ENCODE assay signal across 8 cellular contexts in genomic region chr10:108911814-108912541, GRCh38.
A peak's percentile ranks its signal among the peaks of the same experiment; 100 is the strongest.
DNase-seq lines count a peak whose midpoint lies in the region; ATAC-seq and TF ChIP-seq lines count a peak whose summit lies in the region.

No MANE protein-coding gene starts in this region.

- H3K36me3 Mint-ChIP-seq in T-helper 17 cell (ENCODE audit: low read depth), result no peaks in the 10 kb centered on the region

- peaks cover 4% of the 10 kb centered on the region for H3K27me3 ChIP-seq in lung (ENCODE audit: control insufficient read depth, insufficient read depth)
- H3K27me3 ChIP-seq in upper lobe of right lung, result no peaks in the 10 kb centered on the region

- H3K4me1 Mint-ChIP-seq in T-helper 17 cell, result no peaks in the 10 kb centered on the region

- H3K36me3 ChIP-seq in lung (ENCODE audit: control insufficient read depth in 2 of 2, insufficient read depth in 2 of 2, low read length in 2 of 2), result no peaks in the 10 kb centered on the region
- H3K36me3 ChIP-seq in upper lobe of right lung, result no peaks in the 10 kb centered on the region

- ATAC-seq in GM19467 (IDR thresholded peaks at IDR 0.05; ENCODE audit: unreplicated experiment) (peak; percentile 67), lung (ENCODE audit: insufficient read depth, low FRiP score) (peak; percentile 74), upper lobe of right lung (peak; percentile 89), T-helper 17 cell (no peak)

- no peaks in the 10 kb centered on the region for H3K4me1 ChIP-seq in lung (ENCODE audit: control insufficient read depth in 2 of 2, insufficient read depth in 2 of 2, low read length in 2 of 2)
- H3K4me1 ChIP-seq in upper lobe of right lung, result no peaks in the 10 kb centered on the region

- H3K9me3 ChIP-seq in lung (ENCODE audit: control insufficient read depth in 2 of 2, insufficient read depth in 1 of 2, low read length in 1 of 2), result peaks cover 0 to 2% of the 10 kb centered on the region in 2 donors
- no peaks in the 10 kb centered on the region for H3K9me3 ChIP-seq in upper lobe of right lung
- H3K9me3 ChIP-seq in T-helper 17 cell (ENCODE audit: control insufficient read depth, low read length, poor library complexity, severe bottlenecking), result no peaks in the 10 kb centered on the region

- WGBS in lung, 2 donors, result 2 to 3% methylated on average over 46 to 47 of the region's 47 CpGs

- no peak overlapping the region for H3K27ac Mint-ChIP-seq in T-helper 17 cell

- DNase-seq in AG09319 (ENCODE audit: extremely low read depth, low read depth), result no peak
- peak; percentile 71 for DNase-seq in LHCN-M2 (ENCODE audit: low read depth)
- DNase-seq in dedifferentiated amniotic fluid mesenchymal stem cell (ENCODE audit: extremely low spot score), result peak; percentile 34
- peak; percentile 52 for DNase-seq in lung (ENCODE audit: low spot score)
- DNase-seq in upper lobe of right lung, result peak; percentile 70
- no peak for DNase-seq in middle frontal gyrus (ENCODE audit: extremely low spot score, low spot score)
- no peak for DNase-seq in T-helper 17 cell

- intact Hi-C loops in upper lobe of right lung (cut with DNase I), result no loop called here

- TF ChIP-seq CTCF in AG09319 (IDR thresholded peaks at IDR 0.05; ENCODE audit: low read depth, low read length), result peak; percentile 28
- no peak for TF ChIP-seq CTCF in lung (IDR thresholded peaks at IDR 0.05; ENCODE audit: control extremely low read depth, extremely low read depth)
- TF ChIP-seq CTCF in upper lobe of right lung (IDR thresholded peaks at IDR 0.05), result peak; percentile 38

- no peaks in the 10 kb centered on the region for H3K27me3 Mint-ChIP-seq in T-helper 17 cell

- H3K4me3 Mint-ChIP-seq in T-helper 17 cell, result no peak overlapping the region

- H3K4me3 ChIP-seq in lung (no peak overlapping the region), upper lobe of right lung (peak overlapping the region; percentile 45)

- H3K27ac ChIP-seq in lung (ENCODE audit: low read depth in 1 of 2, low read length in 1 of 2) (no peak overlapping the region), upper lobe of right lung (no peak overlapping the region)

Comparison
In these comparisons a context has a peak if more than half of its experiments do, and no peak if none do; other contexts are left out.
1. DNase-seq: peak in LHCN-M2 (single experiment), dedifferentiated amniotic fluid mesenchymal stem cell (single experiment), lung (single experiment) and upper lobe of right lung (single experiment); none in AG09319 (single experiment), middle frontal gyrus (single experiment) and T-helper 17 cell (0 of 3).